Comparison of ENCODE assay signal across 8 cellular contexts in genomic region chr17:67993153-67993997, GRCh38. TPM values are rescaled to one million over a fixed set of nuclear protein-coding genes. Genes with fewer than 3 reads are reported as not detected.
A peak's percentile ranks its signal among the peaks of the same experiment; 100 is the strongest.
DNase-seq lines count a peak whose midpoint lies in the region; ATAC-seq and TF ChIP-seq lines count a peak whose summit lies in the region.

No MANE protein-coding gene starts in this region.

- H2AFZ ChIP-seq in ACC112 (ENCODE audit: low read length, unreplicated experiment): peak overlapping the region; percentile 82

- peak overlapping the region; percentile 95 for H3K27ac Mint-ChIP-seq in chondrocyte (ENCODE audit: unreplicated experiment)

- H3K79me2 ChIP-seq in ACC112 (ENCODE audit: control insufficient read depth, insufficient read depth, low read length, unreplicated experiment): no peaks in the 10 kb centered on the region

- no peaks in the 10 kb centered on the region for H3K27me3 Mint-ChIP-seq in chondrocyte (ENCODE audit: low read depth)

- peak overlapping the region; percentile 93 for H3K4me3 ChIP-seq in ACC112 (ENCODE audit: low read depth, low read length)

- DNase-seq in NCI-H2196 (lab: John Stamatoyannopoulos, UW; ENCODE audit: unreplicated experiment) (peak; percentile 95), chondrocyte (ENCODE audit: low spot score) (peak; percentile 93)
- peak; percentile 82 for DNase-seq in activated CD4-positive, CD25-positive, alpha-beta regulatory T cell treated with anti-CD3 and anti-CD28 coated beads, Interleukin-2, amount 50 U/mL, for 72 hours
- DNase-seq in stimulated activated CD4-positive, alpha-beta T cell treated with anti-CD3 and anti-CD28 coated beads, Interleukin-1b, Interleukin-23, amount 100 ng/mL, for 1 hour (ENCODE audit: low read depth in 2 of 2): peak; percentile 38 to 56

- H3K9me3 Mint-ChIP-seq in chondrocyte (ENCODE audit: low read depth): no peaks in the 10 kb centered on the region

- H3K4me3 Mint-ChIP-seq in chondrocyte (ENCODE audit: unreplicated experiment): peak overlapping the region; percentile 92

- peaks cover 32% of the 10 kb centered on the region for H3K4me1 Mint-ChIP-seq in chondrocyte (ENCODE audit: low read depth)

- H3K4me1 ChIP-seq in ACC112 (ENCODE audit: control insufficient read depth, insufficient read depth, low read length, unreplicated experiment): peaks cover 9% of the 10 kb centered on the region

- peak; percentile 16 for TF ChIP-seq POLR2A in GM18526 (IDR thresholded peaks at IDR 0.05; ENCODE audit: extremely low read depth, insufficient read length)

- TF ChIP-seq CTCF in chondrocyte (IDR thresholded peaks at IDR 0.05): peak; percentile 50

- no peaks in the 10 kb centered on the region for H3K27me3 ChIP-seq in ACC112 (ENCODE audit: insufficient read depth, low read length)
- no peaks in the 10 kb centered on the region for H3K27me3 ChIP-seq in layer of hippocampus (ENCODE audit: control insufficient read depth, insufficient read depth, low read length)

- H3K27ac ChIP-seq in ACC112 (ENCODE audit: low read depth, low read length): peak overlapping the region; percentile 72
- H3K27ac ChIP-seq in layer of hippocampus (ENCODE audit: low read depth, low read length): peak overlapping the region; percentile 94

- H3K36me3 ChIP-seq in ACC112 (ENCODE audit: insufficient read depth, low read length): no peaks in the 10 kb centered on the region

- ATAC-seq in HG03060 (IDR thresholded peaks at IDR 0.05; ENCODE audit: low read depth, unreplicated experiment): peak; percentile 31

- no peaks in the 10 kb centered on the region for H3K36me3 Mint-ChIP-seq in chondrocyte (ENCODE audit: low read depth)

RNA-seq across cellular contexts. Expression of gene C17orf58, which starts 2.9 kb away (rescaled TPM):
- total RNA-seq in chondrocyte: 9.1 to 11.0 TPM (median 10.9 TPM) in 3 replicates

RNA-seq across cellular contexts. Expression of gene KPNA2, which starts 42.2 kb away (rescaled TPM):
- total RNA-seq in chondrocyte: 92.5 to 95.4 TPM (median 93.4 TPM) in 3 replicates

Comparison
In these comparisons a context has a peak if more than half of its experiments do, and no peak if none do; other contexts are left out.
1. Peak in every context shown above with its lines: DNase-seq, ATAC-seq, H3K4me3 ChIP-seq and H3K27ac ChIP-seq.